ENCODE assay signal across 1 cellular context in the genomic region with DNA sequence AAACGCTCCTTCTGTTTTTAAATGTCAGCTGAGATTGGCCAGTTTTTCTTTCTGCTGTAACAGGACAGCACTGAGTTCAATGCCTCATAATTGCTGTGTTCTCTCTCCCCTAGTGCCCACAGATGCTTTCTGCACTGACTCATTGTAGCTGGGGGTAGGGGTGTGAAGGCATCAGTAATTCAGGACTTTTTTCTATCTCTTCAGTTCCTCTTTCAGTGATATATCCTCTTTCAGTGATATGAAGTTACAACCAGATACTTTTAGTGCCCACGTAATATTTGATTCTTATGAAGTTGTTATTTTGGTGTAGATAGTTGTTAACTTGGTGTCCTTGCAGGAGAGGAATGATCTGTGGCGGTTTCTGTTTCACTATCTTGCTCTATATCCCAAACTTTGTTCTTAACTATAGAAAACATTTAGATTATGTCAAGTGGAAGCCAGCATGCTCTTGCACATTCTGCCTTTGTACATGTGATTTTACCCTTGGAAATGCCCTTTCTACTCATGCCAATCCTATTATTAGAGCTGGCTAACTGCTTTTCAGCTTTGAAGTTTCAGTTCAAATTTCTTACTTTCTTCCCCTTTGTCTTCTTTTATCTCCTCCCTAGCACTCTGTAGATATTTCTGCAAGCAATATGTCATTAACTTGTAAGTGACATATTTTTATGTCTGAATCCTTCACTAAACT.
TF ChIP-seq lines count a peak whose summit lies in the region.

No MANE protein-coding gene starts in this region.

TF ChIP-seq in H1, 55 proteins besides CTCF, POLR2A, EP300 and RAD21 (continued from another document):
- TF ChIP-seq, protein P1, sequence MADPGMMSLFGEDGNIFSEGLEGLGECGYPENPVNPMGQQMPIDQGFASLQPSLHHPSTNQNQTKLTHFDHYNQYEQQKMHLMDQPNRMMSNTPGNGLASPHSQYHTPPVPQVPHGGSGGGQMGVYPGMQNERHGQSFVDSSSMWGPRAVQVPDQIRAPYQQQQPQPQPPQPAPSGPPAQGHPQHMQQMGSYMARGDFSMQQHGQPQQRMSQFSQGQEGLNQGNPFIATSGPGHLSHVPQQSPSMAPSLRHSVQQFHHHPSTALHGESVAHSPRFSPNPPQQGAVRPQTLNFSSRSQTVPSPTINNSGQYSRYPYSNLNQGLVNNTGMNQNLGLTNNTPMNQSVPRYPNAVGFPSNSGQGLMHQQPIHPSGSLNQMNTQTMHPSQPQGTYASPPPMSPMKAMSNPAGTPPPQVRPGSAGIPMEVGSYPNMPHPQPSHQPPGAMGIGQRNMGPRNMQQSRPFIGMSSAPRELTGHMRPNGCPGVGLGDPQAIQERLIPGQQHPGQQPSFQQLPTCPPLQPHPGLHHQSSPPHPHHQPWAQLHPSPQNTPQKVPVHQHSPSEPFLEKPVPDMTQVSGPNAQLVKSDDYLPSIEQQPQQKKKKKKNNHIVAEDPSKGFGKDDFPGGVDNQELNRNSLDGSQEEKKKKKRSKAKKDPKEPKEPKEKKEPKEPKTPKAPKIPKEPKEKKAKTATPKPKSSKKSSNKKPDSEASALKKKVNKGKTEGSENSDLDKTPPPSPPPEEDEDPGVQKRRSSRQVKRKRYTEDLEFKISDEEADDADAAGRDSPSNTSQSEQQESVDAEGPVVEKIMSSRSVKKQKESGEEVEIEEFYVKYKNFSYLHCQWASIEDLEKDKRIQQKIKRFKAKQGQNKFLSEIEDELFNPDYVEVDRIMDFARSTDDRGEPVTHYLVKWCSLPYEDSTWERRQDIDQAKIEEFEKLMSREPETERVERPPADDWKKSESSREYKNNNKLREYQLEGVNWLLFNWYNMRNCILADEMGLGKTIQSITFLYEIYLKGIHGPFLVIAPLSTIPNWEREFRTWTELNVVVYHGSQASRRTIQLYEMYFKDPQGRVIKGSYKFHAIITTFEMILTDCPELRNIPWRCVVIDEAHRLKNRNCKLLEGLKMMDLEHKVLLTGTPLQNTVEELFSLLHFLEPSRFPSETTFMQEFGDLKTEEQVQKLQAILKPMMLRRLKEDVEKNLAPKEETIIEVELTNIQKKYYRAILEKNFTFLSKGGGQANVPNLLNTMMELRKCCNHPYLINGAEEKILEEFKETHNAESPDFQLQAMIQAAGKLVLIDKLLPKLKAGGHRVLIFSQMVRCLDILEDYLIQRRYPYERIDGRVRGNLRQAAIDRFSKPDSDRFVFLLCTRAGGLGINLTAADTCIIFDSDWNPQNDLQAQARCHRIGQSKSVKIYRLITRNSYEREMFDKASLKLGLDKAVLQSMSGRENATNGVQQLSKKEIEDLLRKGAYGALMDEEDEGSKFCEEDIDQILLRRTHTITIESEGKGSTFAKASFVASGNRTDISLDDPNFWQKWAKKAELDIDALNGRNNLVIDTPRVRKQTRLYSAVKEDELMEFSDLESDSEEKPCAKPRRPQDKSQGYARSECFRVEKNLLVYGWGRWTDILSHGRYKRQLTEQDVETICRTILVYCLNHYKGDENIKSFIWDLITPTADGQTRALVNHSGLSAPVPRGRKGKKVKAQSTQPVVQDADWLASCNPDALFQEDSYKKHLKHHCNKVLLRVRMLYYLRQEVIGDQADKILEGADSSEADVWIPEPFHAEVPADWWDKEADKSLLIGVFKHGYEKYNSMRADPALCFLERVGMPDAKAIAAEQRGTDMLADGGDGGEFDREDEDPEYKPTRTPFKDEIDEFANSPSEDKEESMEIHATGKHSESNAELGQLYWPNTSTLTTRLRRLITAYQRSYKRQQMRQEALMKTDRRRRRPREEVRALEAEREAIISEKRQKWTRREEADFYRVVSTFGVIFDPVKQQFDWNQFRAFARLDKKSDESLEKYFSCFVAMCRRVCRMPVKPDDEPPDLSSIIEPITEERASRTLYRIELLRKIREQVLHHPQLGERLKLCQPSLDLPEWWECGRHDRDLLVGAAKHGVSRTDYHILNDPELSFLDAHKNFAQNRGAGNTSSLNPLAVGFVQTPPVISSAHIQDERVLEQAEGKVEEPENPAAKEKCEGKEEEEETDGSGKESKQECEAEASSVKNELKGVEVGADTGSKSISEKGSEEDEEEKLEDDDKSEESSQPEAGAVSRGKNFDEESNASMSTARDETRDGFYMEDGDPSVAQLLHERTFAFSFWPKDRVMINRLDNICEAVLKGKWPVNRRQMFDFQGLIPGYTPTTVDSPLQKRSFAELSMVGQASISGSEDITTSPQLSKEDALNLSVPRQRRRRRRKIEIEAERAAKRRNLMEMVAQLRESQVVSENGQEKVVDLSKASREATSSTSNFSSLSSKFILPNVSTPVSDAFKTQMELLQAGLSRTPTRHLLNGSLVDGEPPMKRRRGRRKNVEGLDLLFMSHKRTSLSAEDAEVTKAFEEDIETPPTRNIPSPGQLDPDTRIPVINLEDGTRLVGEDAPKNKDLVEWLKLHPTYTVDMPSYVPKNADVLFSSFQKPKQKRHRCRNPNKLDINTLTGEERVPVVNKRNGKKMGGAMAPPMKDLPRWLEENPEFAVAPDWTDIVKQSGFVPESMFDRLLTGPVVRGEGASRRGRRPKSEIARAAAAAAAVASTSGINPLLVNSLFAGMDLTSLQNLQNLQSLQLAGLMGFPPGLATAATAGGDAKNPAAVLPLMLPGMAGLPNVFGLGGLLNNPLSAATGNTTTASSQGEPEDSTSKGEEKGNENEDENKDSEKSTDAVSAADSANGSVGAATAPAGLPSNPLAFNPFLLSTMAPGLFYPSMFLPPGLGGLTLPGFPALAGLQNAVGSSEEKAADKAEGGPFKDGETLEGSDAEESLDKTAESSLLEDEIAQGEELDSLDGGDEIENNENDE (IDR thresholded peaks at IDR 0.05; ENCODE audit: insufficient replicate concordance, low read length), result no peak
- TF ChIP-seq SP4 (IDR thresholded peaks at IDR 0.05; ENCODE audit: low read length) (no peak), NANOG (IDR thresholded peaks at IDR 0.05; ENCODE audit: insufficient read depth, low read depth, low read length, poor library complexity, severe bottlenecking) (no peak), NRF1 (IDR thresholded peaks at IDR 0.05; ENCODE audit: low read depth, low read length) (no peak), GTF2F1 (IDR thresholded peaks at IDR 0.05; ENCODE audit: borderline replicate concordance, low read depth, low read length) (no peak), BACH1 (IDR thresholded peaks at IDR 0.05; ENCODE audit: low read length) (no peak)
